In the genomic region with DNA sequence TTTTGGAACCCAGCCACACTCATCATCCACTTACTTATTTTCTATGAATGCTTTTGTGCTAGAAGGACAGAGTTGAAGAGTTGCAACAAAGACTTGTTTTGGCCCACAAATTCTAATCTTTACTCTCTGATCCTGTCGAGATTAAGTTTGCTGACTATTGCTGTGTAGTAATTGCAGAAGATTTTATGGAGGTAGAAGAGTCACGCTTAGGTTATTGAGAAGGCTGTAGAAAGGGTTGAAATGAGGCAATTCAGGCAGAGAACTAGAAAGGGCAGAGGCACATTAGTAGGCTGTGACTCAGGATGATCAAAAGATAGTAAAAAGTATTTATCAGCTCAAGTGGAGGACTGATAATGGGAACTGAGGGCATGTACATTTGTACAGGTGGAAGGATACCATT, we compare ENCODE assay signal across 20 cellular contexts.
"Had no signal": no experiment of that assay in that cellular context is flagged by ENCODE, and none has a peak within 500 bp of the region (broad histone marks: within the 10 kb centered on the region; RNA-seq: fewer than 3 reads in every experiment).

No MANE protein-coding gene starts in this region.

- H3K27ac Mint-ChIP-seq: activated CD4-positive, alpha-beta memory T cell treated with anti-CD3 and anti-CD28 coated beads, Interleukin-2, amount 10 ng/mL, durations not matched to agents 7 days and 5 days; activated naive CD8-positive, alpha-beta T cell; activated T-cell treated with anti-CD3 and anti-CD28 coated beads, Interleukin-2, amount 50 U/mL, for 24 hours; natural killer cell; stimulated activated memory B cell treated with anti-CD40 and anti-IgM and Interleukin-4, amounts not matched to agents 10 μg/mL and 1 μg/mL and 100 μg/mL, for 72 hours; T-helper 17 cell; WTC11 had no signal

- H3K36me3 Mint-ChIP-seq: activated naive CD8-positive, alpha-beta T cell; brain; natural killer cell; stimulated activated memory B cell treated with anti-CD40 and anti-IgM and Interleukin-4, amounts not matched to agents 10 μg/mL and 1 μg/mL and 100 μg/mL, for 72 hours; WTC11 had no signal

- H3K36me3 ChIP-seq: tibial artery, uterus had no signal

- DNase-seq: activated CD4-positive, alpha-beta memory T cell treated with anti-CD3 and anti-CD28 coated beads, Interleukin-2, amount 10 ng/mL, durations not matched to agents 7 days and 5 days; activated CD4-positive, alpha-beta T cell treated with anti-CD3 and anti-CD28 coated beads for 4 hours; activated effector memory CD4-positive, alpha-beta T cell treated with anti-CD3 and anti-CD28 coated beads, Interleukin-2, amount 50 U/mL, for 16 hours; activated T-cell treated with anti-CD3 and anti-CD28 coated beads, Interleukin-2, amount 50 U/mL, for 24 hours; amygdala; cerebellar nuclear complex; effector CD8-positive, alpha-beta T cell; kidney; left ventricle myocardium superior; mesendoderm; natural killer cell; occipital lobe; T-helper 17 cell; tibial artery; uterus had no signal

- H3K27ac ChIP-seq: epithelial cell of prostate, tibial artery, uterus had no signal

- H3K9me3 Mint-ChIP-seq: activated CD4-positive, alpha-beta memory T cell treated with anti-CD3 and anti-CD28 coated beads, Interleukin-2, amount 10 ng/mL, durations not matched to agents 7 days and 5 days; activated T-cell treated with anti-CD3 and anti-CD28 coated beads, Interleukin-2, amount 50 U/mL, for 24 hours; brain; natural killer cell; stimulated activated memory B cell treated with anti-CD40 and anti-IgM and Interleukin-4, amounts not matched to agents 10 μg/mL and 1 μg/mL and 100 μg/mL, for 72 hours; WTC11 had no signal

- H3K9me3 ChIP-seq: tibial artery, uterus had no signal

- H3K4me3 ChIP-seq: tibial artery, uterus had no signal

- H3K4me1 ChIP-seq: tibial artery, uterus had no signal

- ATAC-seq: left ventricle myocardium superior; natural killer cell; stimulated activated memory B cell treated with anti-CD40 and anti-IgM and Interleukin-4, amounts not matched to agents 10 μg/mL and 1 μg/mL and 100 μg/mL, for 72 hours; T-helper 17 cell; WTC11 had no signal

- H3K27me3 ChIP-seq: tibial artery, uterus had no signal
